In genomic region chr1:162003061-162003824, GRCh38 we compare ENCODE assay signal across 7 cellular contexts. TPM values are rescaled to one million over a fixed set of nuclear protein-coding genes. Genes with fewer than 3 reads are reported as not detected.
DNase-seq lines count a peak whose midpoint lies in the region; ATAC-seq and TF ChIP-seq lines count a peak whose summit lies in the region.

No MANE protein-coding gene starts in this region.

- ATAC-seq in left lobe of liver (peak; percentile 29), HG03521 (IDR thresholded peaks at IDR 0.05; ENCODE audit: unreplicated experiment) (no peak)

- intact Hi-C loops in transverse colon (cut with DNase I; ENCODE audit: low total_unique reads) = no loop called here

- TF ChIP-seq CTCF in transverse colon (IDR thresholded peaks at IDR 0.05) = no peak

- in situ Hi-C loops in transverse colon (cut with MboI; ENCODE audit: low pct_ligation_motif_present in 1 of 4, low pct_unique_long_range_greater_than_20kb in 1 of 4, low sequenced_read_pairs in 3 of 4) = no loop called here

- no peaks in the 10 kb centered on the region for H3K4me1 ChIP-seq in transverse colon

- H3K36me3 ChIP-seq in MG63 (no peaks in the 10 kb centered on the region), transverse colon (no peaks in the 10 kb centered on the region)

- 75 to 87% methylated on average over 7 to 15 of the region's 15 CpGs for whole genome bisulfite sequencing in transverse colon (ENCODE audit: low coverage in 1 of 2), 2 donors

- DNase-seq in MG63 = peak; percentile 99
- DNase-seq in astrocyte of the hippocampus (ENCODE audit: low read depth, low spot score) = peak; percentile 98
- no peak for DNase-seq in left lobe of liver (ENCODE audit: low spot score)
- no peak for DNase-seq in transverse colon
- DNase-seq in NCI-H1092 treated with DMSO at 0.1 percent for 48 hours (lab: John Stamatoyannopoulos, UW) = no peak
- DNase-seq in NCI-H187 treated with DMSO at 0.1 percent for 48 hours (lab: John Stamatoyannopoulos, UW) = no peak

- H3K27me3 ChIP-seq in MG63 (no peaks in the 10 kb centered on the region), transverse colon (no peaks in the 10 kb centered on the region)

- peak overlapping the region; percentile 22 to 51 (median 42) for H3K27ac ChIP-seq in transverse colon

- no peak for TF ChIP-seq POLR2A in transverse colon (IDR thresholded peaks at IDR 0.05)

- H3K9me3 ChIP-seq in MG63 (no peaks in the 10 kb centered on the region), transverse colon (no peaks in the 10 kb centered on the region)

- TF ChIP-seq EP300 in transverse colon (IDR thresholded peaks at IDR 0.05; ENCODE audit: low read depth) = no peak

- H3K4me3 ChIP-seq in MG63 (peak overlapping the region; percentile 9), transverse colon (no peak overlapping the region)

RNA-seq across cellular contexts. Expression of gene OLFML2B, which starts 20.4 kb away (rescaled TPM):
- total RNA-seq in MG63 (2014; rRNA removed; shearing (Covaris generic); ENCODE audit: low replicate concordance) = 0.20 TPM in 1 of 2 replicates, not detected in the other
- total RNA-seq in left lobe of liver (0.48 TPM), transverse colon (1 to 10 TPM; 1.6 to 5.2 (median 3.7) TPM)

Comparison
In these comparisons a context has a peak if more than half of its experiments do, and no peak if none do; other contexts are left out.
1. DNase-seq: peak in MG63 (single experiment) and astrocyte of the hippocampus (single experiment); none in left lobe of liver (single experiment), transverse colon (single experiment), NCI-H1092 treated with DMSO at 0.1 percent for 48 hours (single experiment) and NCI-H187 treated with DMSO at 0.1 percent for 48 hours (single experiment).